1 cellular context compared by ENCODE assay signal in the genomic region with DNA sequence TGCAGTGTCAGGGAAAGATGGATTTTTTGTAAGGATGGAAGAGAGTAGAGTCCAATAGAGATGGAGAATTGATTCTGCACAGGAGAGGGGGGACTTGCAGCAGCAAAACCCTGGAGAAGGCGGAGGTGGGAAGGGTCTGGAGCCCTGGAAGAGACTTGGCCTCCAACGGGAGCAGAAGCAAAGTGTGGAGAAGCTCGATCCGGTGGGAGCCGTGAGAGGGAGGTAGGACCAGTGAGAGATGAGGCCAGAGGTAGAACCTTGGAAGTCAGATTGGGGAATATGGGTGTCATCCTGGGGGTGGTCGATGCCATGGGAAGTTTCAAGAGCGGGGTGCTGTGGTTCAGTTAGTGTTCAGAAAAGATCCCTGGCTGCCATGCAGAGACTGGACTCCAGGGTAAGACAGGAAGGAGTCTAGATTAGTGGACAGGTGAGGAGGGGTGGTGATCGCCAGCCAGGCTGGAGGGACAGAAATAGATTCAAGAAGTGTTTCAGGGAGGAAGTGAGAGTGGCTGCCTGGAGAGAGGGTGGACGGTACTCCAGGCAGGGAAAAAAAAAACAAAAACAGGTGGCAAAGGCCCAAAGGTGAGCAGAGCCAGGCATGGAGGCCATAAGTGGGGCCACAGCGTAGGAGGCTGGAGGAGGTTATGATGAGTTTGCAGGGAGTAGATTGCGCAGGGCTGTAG.
TF ChIP-seq lines count a peak whose summit lies in the region.

No MANE protein-coding gene starts in this region.

TF ChIP-seq in GM23338, 12 proteins besides CTCF, POLR2A, EP300 and RAD21 (continued from another document):
- TF ChIP-seq, protein P1, sequence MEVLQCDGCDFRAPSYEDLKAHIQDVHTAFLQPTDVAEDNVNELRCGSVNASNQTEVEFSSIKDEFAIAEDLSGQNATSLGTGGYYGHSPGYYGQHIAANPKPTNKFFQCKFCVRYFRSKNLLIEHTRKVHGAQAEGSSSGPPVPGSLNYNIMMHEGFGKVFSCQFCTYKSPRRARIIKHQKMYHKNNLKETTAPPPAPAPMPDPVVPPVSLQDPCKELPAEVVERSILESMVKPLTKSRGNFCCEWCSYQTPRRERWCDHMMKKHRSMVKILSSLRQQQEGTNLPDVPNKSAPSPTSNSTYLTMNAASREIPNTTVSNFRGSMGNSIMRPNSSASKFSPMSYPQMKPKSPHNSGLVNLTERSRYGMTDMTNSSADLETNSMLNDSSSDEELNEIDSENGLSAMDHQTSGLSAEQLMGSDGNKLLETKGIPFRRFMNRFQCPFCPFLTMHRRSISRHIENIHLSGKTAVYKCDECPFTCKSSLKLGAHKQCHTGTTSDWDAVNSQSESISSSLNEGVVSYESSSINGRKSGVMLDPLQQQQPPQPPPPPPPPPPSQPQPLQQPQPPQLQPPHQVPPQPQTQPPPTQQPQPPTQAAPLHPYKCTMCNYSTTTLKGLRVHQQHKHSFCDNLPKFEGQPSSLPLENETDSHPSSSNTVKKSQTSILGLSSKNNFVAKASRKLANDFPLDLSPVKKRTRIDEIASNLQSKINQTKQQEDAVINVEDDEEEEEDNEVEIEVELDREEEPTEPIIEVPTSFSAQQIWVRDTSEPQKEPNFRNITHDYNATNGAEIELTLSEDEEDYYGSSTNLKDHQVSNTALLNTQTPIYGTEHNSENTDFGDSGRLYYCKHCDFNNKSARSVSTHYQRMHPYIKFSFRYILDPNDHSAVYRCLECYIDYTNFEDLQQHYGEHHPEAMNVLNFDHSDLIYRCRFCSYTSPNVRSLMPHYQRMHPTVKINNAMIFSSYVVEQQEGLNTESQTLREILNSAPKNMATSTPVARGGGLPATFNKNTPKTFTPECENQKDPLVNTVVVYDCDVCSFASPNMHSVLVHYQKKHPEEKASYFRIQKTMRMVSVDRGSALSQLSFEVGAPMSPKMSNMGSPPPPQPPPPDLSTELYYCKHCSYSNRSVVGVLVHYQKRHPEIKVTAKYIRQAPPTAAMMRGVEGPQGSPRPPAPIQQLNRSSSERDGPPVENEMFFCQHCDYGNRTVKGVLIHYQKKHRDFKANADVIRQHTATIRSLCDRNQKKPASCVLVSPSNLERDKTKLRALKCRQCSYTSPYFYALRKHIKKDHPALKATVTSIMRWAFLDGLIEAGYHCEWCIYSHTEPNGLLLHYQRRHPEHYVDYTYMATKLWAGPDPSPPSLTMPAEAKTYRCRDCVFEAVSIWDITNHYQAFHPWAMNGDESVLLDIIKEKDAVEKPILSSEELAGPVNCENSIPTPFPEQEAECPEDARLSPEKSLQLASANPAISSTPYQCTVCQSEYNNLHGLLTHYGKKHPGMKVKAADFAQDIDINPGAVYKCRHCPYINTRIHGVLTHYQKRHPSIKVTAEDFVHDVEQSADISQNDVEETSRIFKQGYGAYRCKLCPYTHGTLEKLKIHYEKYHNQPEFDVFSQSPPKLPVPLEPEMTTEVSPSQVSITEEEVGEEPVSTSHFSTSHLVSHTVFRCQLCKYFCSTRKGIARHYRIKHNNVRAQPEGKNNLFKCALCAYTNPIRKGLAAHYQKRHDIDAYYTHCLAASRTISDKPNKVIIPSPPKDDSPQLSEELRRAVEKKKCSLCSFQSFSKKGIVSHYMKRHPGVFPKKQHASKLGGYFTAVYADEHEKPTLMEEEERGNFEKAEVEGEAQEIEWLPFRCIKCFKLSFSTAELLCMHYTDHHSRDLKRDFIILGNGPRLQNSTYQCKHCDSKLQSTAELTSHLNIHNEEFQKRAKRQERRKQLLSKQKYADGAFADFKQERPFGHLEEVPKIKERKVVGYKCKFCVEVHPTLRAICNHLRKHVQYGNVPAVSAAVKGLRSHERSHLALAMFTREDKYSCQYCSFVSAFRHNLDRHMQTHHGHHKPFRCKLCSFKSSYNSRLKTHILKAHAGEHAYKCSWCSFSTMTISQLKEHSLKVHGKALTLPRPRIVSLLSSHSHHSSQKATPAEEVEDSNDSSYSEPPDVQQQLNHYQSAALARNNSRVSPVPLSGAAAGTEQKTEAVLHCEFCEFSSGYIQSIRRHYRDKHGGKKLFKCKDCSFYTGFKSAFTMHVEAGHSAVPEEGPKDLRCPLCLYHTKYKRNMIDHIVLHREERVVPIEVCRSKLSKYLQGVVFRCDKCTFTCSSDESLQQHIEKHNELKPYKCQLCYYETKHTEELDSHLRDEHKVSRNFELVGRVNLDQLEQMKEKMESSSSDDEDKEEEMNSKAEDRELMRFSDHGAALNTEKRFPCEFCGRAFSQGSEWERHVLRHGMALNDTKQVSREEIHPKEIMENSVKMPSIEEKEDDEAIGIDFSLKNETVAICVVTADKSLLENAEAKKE (CRISPR knock-in tag; IDR thresholded peaks at IDR 0.05): no peak
- TF ChIP-seq CREB1 (CRISPR knock-in tag; IDR thresholded peaks at IDR 0.05; ENCODE audit: low read depth) (no peak), EZH2phosphoT487 (IDR thresholded peaks at IDR 0.05; ENCODE audit: unreplicated experiment) (no peak), ZNF331 (CRISPR knock-in tag; IDR thresholded peaks at IDR 0.05; ENCODE audit: low read depth) (no peak)
- TF ChIP-seq, protein P2, sequence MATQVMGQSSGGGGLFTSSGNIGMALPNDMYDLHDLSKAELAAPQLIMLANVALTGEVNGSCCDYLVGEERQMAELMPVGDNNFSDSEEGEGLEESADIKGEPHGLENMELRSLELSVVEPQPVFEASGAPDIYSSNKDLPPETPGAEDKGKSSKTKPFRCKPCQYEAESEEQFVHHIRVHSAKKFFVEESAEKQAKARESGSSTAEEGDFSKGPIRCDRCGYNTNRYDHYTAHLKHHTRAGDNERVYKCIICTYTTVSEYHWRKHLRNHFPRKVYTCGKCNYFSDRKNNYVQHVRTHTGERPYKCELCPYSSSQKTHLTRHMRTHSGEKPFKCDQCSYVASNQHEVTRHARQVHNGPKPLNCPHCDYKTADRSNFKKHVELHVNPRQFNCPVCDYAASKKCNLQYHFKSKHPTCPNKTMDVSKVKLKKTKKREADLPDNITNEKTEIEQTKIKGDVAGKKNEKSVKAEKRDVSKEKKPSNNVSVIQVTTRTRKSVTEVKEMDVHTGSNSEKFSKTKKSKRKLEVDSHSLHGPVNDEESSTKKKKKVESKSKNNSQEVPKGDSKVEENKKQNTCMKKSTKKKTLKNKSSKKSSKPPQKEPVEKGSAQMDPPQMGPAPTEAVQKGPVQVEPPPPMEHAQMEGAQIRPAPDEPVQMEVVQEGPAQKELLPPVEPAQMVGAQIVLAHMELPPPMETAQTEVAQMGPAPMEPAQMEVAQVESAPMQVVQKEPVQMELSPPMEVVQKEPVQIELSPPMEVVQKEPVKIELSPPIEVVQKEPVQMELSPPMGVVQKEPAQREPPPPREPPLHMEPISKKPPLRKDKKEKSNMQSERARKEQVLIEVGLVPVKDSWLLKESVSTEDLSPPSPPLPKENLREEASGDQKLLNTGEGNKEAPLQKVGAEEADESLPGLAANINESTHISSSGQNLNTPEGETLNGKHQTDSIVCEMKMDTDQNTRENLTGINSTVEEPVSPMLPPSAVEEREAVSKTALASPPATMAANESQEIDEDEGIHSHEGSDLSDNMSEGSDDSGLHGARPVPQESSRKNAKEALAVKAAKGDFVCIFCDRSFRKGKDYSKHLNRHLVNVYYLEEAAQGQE (IDR thresholded peaks at IDR 0.05; ENCODE audit: unreplicated experiment): no peak
- TF ChIP-seq, protein P3, sequence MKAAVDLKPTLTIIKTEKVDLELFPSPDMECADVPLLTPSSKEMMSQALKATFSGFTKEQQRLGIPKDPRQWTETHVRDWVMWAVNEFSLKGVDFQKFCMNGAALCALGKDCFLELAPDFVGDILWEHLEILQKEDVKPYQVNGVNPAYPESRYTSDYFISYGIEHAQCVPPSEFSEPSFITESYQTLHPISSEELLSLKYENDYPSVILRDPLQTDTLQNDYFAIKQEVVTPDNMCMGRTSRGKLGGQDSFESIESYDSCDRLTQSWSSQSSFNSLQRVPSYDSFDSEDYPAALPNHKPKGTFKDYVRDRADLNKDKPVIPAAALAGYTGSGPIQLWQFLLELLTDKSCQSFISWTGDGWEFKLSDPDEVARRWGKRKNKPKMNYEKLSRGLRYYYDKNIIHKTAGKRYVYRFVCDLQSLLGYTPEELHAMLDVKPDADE (IDR thresholded peaks at IDR 0.05): no peak
TF ChIP-seq in GM23338: peak in this region for 0.
